Comparison of ENCODE assay signal across 36 cellular contexts in the genomic region with DNA sequence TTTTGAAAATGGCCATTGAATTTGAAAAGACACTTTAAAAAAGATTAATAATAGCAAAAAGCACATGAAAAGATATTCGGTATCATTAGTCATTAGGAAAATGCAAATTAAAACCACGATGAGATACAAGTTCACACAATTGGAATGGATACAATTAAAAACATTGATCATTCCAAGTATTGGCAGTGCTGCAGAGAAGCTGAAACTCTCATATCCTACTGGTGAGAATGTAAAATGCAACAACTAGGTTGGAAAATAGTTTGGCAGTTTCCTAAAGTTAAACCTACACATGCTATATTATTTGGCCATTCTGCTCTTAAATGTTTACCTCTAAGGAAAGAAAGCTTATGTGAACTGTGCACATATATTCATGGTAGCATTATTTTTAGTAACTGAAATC.
A peak's percentile ranks its signal among the peaks of the same experiment; 100 is the strongest.
DNase-seq lines count a peak whose midpoint lies in the region; ATAC-seq, FAIRE-seq and TF ChIP-seq lines count a peak whose summit lies in the region.
"Had no signal": no experiment of that assay in that cellular context is flagged by ENCODE, and none has a peak within 500 bp of the region (broad histone marks: within the 10 kb centered on the region; RNA-seq: fewer than 3 reads in every experiment).

No MANE protein-coding gene starts in this region.

- TF ChIP-seq CTCF in mammary epithelial cell (conservative IDR thresholded peaks at IDR 0.05 in 1 of 2, IDR thresholded peaks at IDR 0.05 in 1 of 2; ENCODE audit: extremely low read depth in 1 of 2, insufficient read depth in 1 of 2, low read depth in 1 of 2, low read length in 2 of 2) (peak; percentile 19 to 23), MCF 10A (IDR thresholded peaks at IDR 0.05; ENCODE audit: unreplicated experiment) (no peak), astrocyte (IDR thresholded peaks at IDR 0.05; ENCODE audit: insufficient read depth, low read depth, low read length) (peak; percentile 29), hepatocyte (IDR thresholded peaks at IDR 0.05; ENCODE audit: poor library complexity) (peak; percentile 10)

- no peak overlapping the region for H3K9ac ChIP-seq in mammary epithelial cell (ENCODE audit: insufficient read depth, low read length)
- no peak overlapping the region for H3K9ac ChIP-seq in astrocyte (ENCODE audit: low read length)

- no peaks in the 10 kb centered on the region for H3K27me3 ChIP-seq in mammary epithelial cell (ENCODE audit: insufficient read depth, low read length)
- no peaks in the 10 kb centered on the region for H3K27me3 ChIP-seq in astrocyte (ENCODE audit: insufficient read depth, low read length)
- no peaks in the 10 kb centered on the region for H3K27me3 ChIP-seq in hepatocyte
- H3K27me3 ChIP-seq: dorsolateral prefrontal cortex, gastrocnemius medialis, pancreas, Peyer's patch, uterus had no signal

- intact Hi-C loops in mammary epithelial cell (cut with micrococcal nuclease), result no loop called here
- intact Hi-C loops in MCF 10A (cut with micrococcal nuclease), result loop anchor here (2.0 kb wide), 1 partner anchor 37 kb away; no protein-coding TSS in a partner anchor

- no peaks in the 10 kb centered on the region for H3K9me3 ChIP-seq in mammary epithelial cell (replicated peaks; ENCODE audit: insufficient read depth, low read length)
- no peaks in the 10 kb centered on the region for H3K9me3 ChIP-seq in astrocyte (ENCODE audit: insufficient read depth, low read depth, low read length)
- no peaks in the 10 kb centered on the region for H3K9me3 ChIP-seq in hepatocyte (ENCODE audit: low read depth)
- H3K9me3 ChIP-seq: A549, gastrocnemius medialis, lower lobe of right lung, pancreas, Peyer's patch, uterus had no signal

- DNase-seq in mammary epithelial cell, result no peak
- DNase-seq in MCF 10A (ENCODE audit: unreplicated experiment), result no peak
- DNase-seq in astrocyte (ENCODE audit: low read depth), result no peak
- no peak for DNase-seq in hepatocyte (ENCODE audit: low spot score)
- no peak for DNase-seq in stimulated activated naive CD8-positive, alpha-beta T cell treated with anti-CD3 and anti-CD28 coated beads, Interleukin-15, amount 100 ng/mL, for 72 hours
- DNase-seq in T-helper 9 cell, result no peak
- DNase-seq in KG1 (lab: John Stamatoyannopoulos, UW), result no peak
- no peak for DNase-seq in substantia nigra (lab: John Stamatoyannopoulos, UW)
- DNase-seq: activated B cell treated with CpG ODN at 0.5 μM for 24 hours; activated CD4-positive, alpha-beta T cell treated with anti-CD3 and anti-CD28 coated beads, Interleukin-2, amount 50 U/mL, for 1 hour; activated gamma-delta T cell treated with Interleukin-2 at 50 U/mL for 16 hours; activated T-cell treated with anti-CD3 and anti-CD28 coated beads, Interleukin-2, amount 50 U/mL, for 1 hour; AML-193; CD4-positive, alpha-beta memory T cell; central memory CD4-positive, alpha-beta T cell; dorsolateral prefrontal cortex; gastrocnemius medialis; lower lobe of right lung; NCI-H1417; NCI-H2081; NCI-H2227 treated with DMSO at 0.1 percent for 48 hours; NCI-H526 treated with DMSO at 0.1 percent for 48 hours; pancreas; Peyer's patch; retina; SHP77; stimulated activated naive CD8-positive, alpha-beta T cell treated with anti-CD3 and anti-CD28 coated beads, Interleukin-15, Interleukin-2, amounts not matched to agents 100 U/mL and 50 U/mL, for 24 hours; uterus had no signal

- H3K27me3 Mint-ChIP-seq in MCF 10A (ENCODE audit: insufficient read depth, unreplicated experiment) (no peaks in the 10 kb centered on the region), astrocyte (ENCODE audit: low read depth, unreplicated experiment) (no peaks in the 10 kb centered on the region)
- H3K27me3 Mint-ChIP-seq in stimulated activated naive CD8-positive, alpha-beta T cell treated with anti-CD3 and anti-CD28 coated beads, Interleukin-15, amount 100 ng/mL, for 72 hours, result no peaks in the 10 kb centered on the region
- H3K27me3 Mint-ChIP-seq: activated B cell treated with CpG ODN at 0.5 μM for 24 hours; CD4-positive, alpha-beta memory T cell had no signal

- H4K20me1 ChIP-seq in mammary epithelial cell (ENCODE audit: insufficient read depth, low read length) (no peaks in the 10 kb centered on the region), astrocyte (ENCODE audit: insufficient read depth, low read length) (no peaks in the 10 kb centered on the region), hepatocyte (ENCODE audit: insufficient read depth, poor library complexity, severe bottlenecking) (no peaks in the 10 kb centered on the region)

- dilution Hi-C loops in mammary epithelial cell (cut with HindIII; ENCODE audit: low sequenced_read_pairs), result no loop called here

- H3K4me1 Mint-ChIP-seq in MCF 10A (ENCODE audit: insufficient read depth, unreplicated experiment) (no peaks in the 10 kb centered on the region), astrocyte (ENCODE audit: low read depth, unreplicated experiment) (peaks cover 5% of the 10 kb centered on the region)
- no peaks in the 10 kb centered on the region for H3K4me1 Mint-ChIP-seq in stimulated activated naive CD8-positive, alpha-beta T cell treated with anti-CD3 and anti-CD28 coated beads, Interleukin-15, amount 100 ng/mL, for 72 hours
- H3K4me1 Mint-ChIP-seq: activated B cell treated with CpG ODN at 0.5 μM for 24 hours; CD4-positive, alpha-beta memory T cell; nephron had no signal

- CTCF ChIA-PET in mammary epithelial cell (lab: Charles Lee; ENCODE audit: low non-redundant PET) (no interaction called here), MCF 10A (lab: Yijun Ruan, JAX) (interaction anchor here (0.7 kb wide), 1 partner anchor 501 kb away, joined by 3 read pairs; no protein-coding TSS in a partner anchor)

- H3K36me3 ChIP-seq in mammary epithelial cell (ENCODE audit: insufficient read depth, low read length) (no peaks in the 10 kb centered on the region), astrocyte (ENCODE audit: insufficient read depth, low read length) (no peaks in the 10 kb centered on the region), hepatocyte (replicated peaks; ENCODE audit: insufficient read depth, low read depth) (no peaks in the 10 kb centered on the region)
- H3K36me3 ChIP-seq: gastrocnemius medialis, lower lobe of right lung, pancreas, Peyer's patch, uterus had no signal

- H3K27ac Mint-ChIP-seq in MCF 10A (ENCODE audit: low read depth, unreplicated experiment) (no peak overlapping the region), astrocyte (ENCODE audit: unreplicated experiment) (no peak overlapping the region)
- no peak overlapping the region for H3K27ac Mint-ChIP-seq in stimulated activated naive CD8-positive, alpha-beta T cell treated with anti-CD3 and anti-CD28 coated beads, Interleukin-15, amount 100 ng/mL, for 72 hours
- H3K27ac Mint-ChIP-seq: activated B cell treated with CpG ODN at 0.5 μM for 24 hours; CD4-positive, alpha-beta memory T cell; nephron had no signal

- H2AFZ ChIP-seq in mammary epithelial cell (ENCODE audit: low read depth, low read length) (no peak overlapping the region), astrocyte (ENCODE audit: low read depth, low read length) (no peak overlapping the region), hepatocyte (no peak overlapping the region)

- 27% methylated on average over 2 of the region's 2 CpGs for WGBS in mammary epithelial cell (ENCODE audit: low coverage, missing lambda C conversion rate)
- 71% methylated on average over 2 of the region's 2 CpGs for WGBS in hepatocyte (ENCODE audit: low lambda C conversion rate, missing lambda C conversion rate)

- POLR2A ChIA-PET in MCF 10A (lab: Yijun Ruan, JAX), result no interaction called here

- BruUV-seq in mammary epithelial cell (replicated peaks; lab: Mats Ljungman, UMichigan) (no TSS peak), MCF 10A (replicated peaks; lab: Mats Ljungman, UMichigan) (no TSS peak)

- H3K4me1 ChIP-seq in mammary epithelial cell (ENCODE audit: insufficient read depth, low read length) (no peaks in the 10 kb centered on the region), astrocyte (ENCODE audit: insufficient read depth, low read length) (peaks cover 5% of the 10 kb centered on the region), hepatocyte (ENCODE audit: insufficient read depth) (no peaks in the 10 kb centered on the region)
- H3K4me1 ChIP-seq: A549, gastrocnemius medialis, lower lobe of right lung, pancreas, Peyer's patch, uterus had no signal

- H3K4me2 ChIP-seq in mammary epithelial cell (ENCODE audit: insufficient read depth, low read depth, low read length), result no peak overlapping the region
- H3K4me2 ChIP-seq in astrocyte (ENCODE audit: low read length), result no peak overlapping the region
- no peak overlapping the region for H3K4me2 ChIP-seq in hepatocyte
- H3K4me2 ChIP-seq: A549 had no signal

- no peaks in the 10 kb centered on the region for H3K9me2 ChIP-seq in hepatocyte (replicated peaks; ENCODE audit: insufficient read depth)

- no peak overlapping the region for H3K27ac ChIP-seq in mammary epithelial cell (ENCODE audit: insufficient read depth, low read depth, low read length)
- no peak overlapping the region for H3K27ac ChIP-seq in astrocyte (ENCODE audit: low read depth, low read length)
- no peak overlapping the region for H3K27ac ChIP-seq in hepatocyte
- H3K27ac ChIP-seq in substantia nigra (ENCODE audit: low read depth, low read length, poor library complexity, severe bottlenecking), result no peak overlapping the region
- H3K27ac ChIP-seq: A549, dorsolateral prefrontal cortex, gastrocnemius medialis, lower lobe of right lung, pancreas, Peyer's patch, skin epidermis, uterus had no signal

- H3K36me3 Mint-ChIP-seq in MCF 10A (ENCODE audit: insufficient read depth, unreplicated experiment), result no peaks in the 10 kb centered on the region
- H3K36me3 Mint-ChIP-seq in astrocyte (ENCODE audit: low read depth, unreplicated experiment), result no peaks in the 10 kb centered on the region
- H3K36me3 Mint-ChIP-seq: CD4-positive, alpha-beta memory T cell had no signal

- no peak overlapping the region for H3K4me3 Mint-ChIP-seq in MCF 10A (ENCODE audit: unreplicated experiment)
- no peak overlapping the region for H3K4me3 Mint-ChIP-seq in astrocyte (ENCODE audit: unreplicated experiment)
- no peak overlapping the region for H3K4me3 Mint-ChIP-seq in stimulated activated naive CD8-positive, alpha-beta T cell treated with anti-CD3 and anti-CD28 coated beads, Interleukin-15, amount 100 ng/mL, for 72 hours
- H3K4me3 Mint-ChIP-seq: activated B cell treated with CpG ODN at 0.5 μM for 24 hours; CD4-positive, alpha-beta memory T cell; nephron had no signal

- in situ Hi-C loops in mammary epithelial cell (cut with MboI; ENCODE audit: low sequenced_read_pairs in 2 of 2), result no loop called here

- H3K9me3 Mint-ChIP-seq in MCF 10A (ENCODE audit: unreplicated experiment), result no peaks in the 10 kb centered on the region
- H3K9me3 Mint-ChIP-seq in astrocyte (ENCODE audit: unreplicated experiment), result no peaks in the 10 kb centered on the region
- H3K9me3 Mint-ChIP-seq in stimulated activated naive CD8-positive, alpha-beta T cell treated with anti-CD3 and anti-CD28 coated beads, Interleukin-15, amount 100 ng/mL, for 72 hours, result no peaks in the 10 kb centered on the region
- H3K9me3 Mint-ChIP-seq: activated B cell treated with CpG ODN at 0.5 μM for 24 hours, nephron had no signal

- no peak for FAIRE-seq in astrocyte (lab: Jason Lieb, UNC)
- FAIRE-seq: A549, D721Med, GM18507, GM19239, H54, HTR-8/SVneo, pancreas had no signal

- H3K79me2 ChIP-seq in mammary epithelial cell (ENCODE audit: insufficient read depth, low read length) (no peaks in the 10 kb centered on the region), astrocyte (ENCODE audit: insufficient read depth, low read length) (no peaks in the 10 kb centered on the region), hepatocyte (no peaks in the 10 kb centered on the region)

- H3K4me3 ChIP-seq in mammary epithelial cell (replicated peaks in 1 of 3; ENCODE audit: insufficient read depth in 1 of 3, low read depth in 2 of 3, low read length in 3 of 3), result no peak overlapping the region
- H3K4me3 ChIP-seq in astrocyte (ENCODE audit: insufficient read depth, low read depth, low read length), result no peak overlapping the region
- H3K4me3 ChIP-seq in hepatocyte, result no peak overlapping the region
- H3K4me3 ChIP-seq: A549, dorsolateral prefrontal cortex, gastrocnemius medialis, lower lobe of right lung, pancreas, Peyer's patch, skin epidermis, uterus had no signal

- no peak for ATAC-seq in stimulated activated naive CD8-positive, alpha-beta T cell treated with anti-CD3 and anti-CD28 coated beads, Interleukin-15, amount 100 ng/mL, for 72 hours
- ATAC-seq: A549; gastrocnemius medialis; lower lobe of right lung; pancreas; stimulated activated naive CD8-positive, alpha-beta T cell treated with anti-CD3 and anti-CD28 coated beads, Interleukin-15, Interleukin-2, amounts not matched to agents 100 U/mL and 50 U/mL, for 24 hours had no signal
